7 cellular contexts compared by ENCODE assay signal in the genomic region with DNA sequence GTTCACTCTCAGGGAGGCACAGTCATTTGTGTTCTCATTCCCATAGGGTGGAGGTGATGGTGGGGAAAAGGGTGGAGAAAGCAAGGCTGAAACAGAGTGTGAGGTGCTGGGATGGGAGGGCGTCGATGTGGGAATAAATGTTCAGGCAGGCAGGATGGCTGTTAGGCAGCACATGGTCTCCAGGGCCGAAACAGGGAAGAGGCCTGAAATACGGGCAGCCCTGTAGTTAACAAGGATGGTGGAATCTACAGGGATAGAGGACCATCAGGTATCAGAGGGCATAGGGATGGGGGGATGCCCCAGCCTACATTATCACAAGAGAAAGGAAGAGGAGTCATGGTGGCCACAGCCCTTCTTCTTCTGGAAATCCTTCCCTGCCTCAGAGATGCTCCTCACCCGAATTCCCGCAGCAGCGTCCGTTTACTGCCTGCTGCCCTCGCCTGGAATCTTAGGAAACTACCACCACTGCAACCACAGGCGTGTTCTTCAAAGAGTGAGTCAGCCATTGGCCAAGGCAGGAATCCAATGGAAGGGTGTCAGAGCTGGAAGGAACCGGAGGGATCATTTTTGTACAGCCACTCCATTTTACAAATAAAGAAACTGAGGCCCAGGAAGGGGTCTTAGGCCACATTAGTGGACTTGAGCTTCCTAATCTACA. TPM values are rescaled to one million over a fixed set of nuclear protein-coding genes. Genes with fewer than 3 reads are reported as not detected.
DNase-seq lines count a peak whose midpoint lies in the region; ATAC-seq and TF ChIP-seq lines count a peak whose summit lies in the region.

No MANE protein-coding gene starts in this region.

- H3K27me3 ChIP-seq in osteoblast (ENCODE audit: insufficient read depth, low read length): peaks cover 22% of the 10 kb centered on the region

- CTCF ChIA-PET in HEK293 (lab: Yijun Ruan, JAX): interaction anchor here (0.6 to 8.4 kb wide), 9 partner anchors 15 to 348 kb away, joined by 3 to 74 read pairs (median 4); no protein-coding TSS in a partner anchor

- peaks cover 2% of the 10 kb centered on the region for H3K4me1 Mint-ChIP-seq in activated CD4-positive, alpha-beta T cell treated with anti-CD3 and anti-CD28 coated beads, Interleukin-2, amount 10 ng/mL, durations not matched to agents 24 days and 14 days

- H3K9me3 Mint-ChIP-seq in activated CD4-positive, alpha-beta T cell treated with anti-CD3 and anti-CD28 coated beads, Interleukin-2, amount 10 ng/mL, durations not matched to agents 24 days and 14 days: no peaks in the 10 kb centered on the region

- H2AFZ ChIP-seq in osteoblast (ENCODE audit: low read length): peak overlapping the region; percentile 52

- TF ChIP-seq CTCF in HEK293 (tag by site-specific recombination; IDR thresholded peaks at IDR 0.05) (0 out of 2 replicates have a peak, but pooled peaks have one; percentile 24), osteoblast (IDR thresholded peaks at IDR 0.05; ENCODE audit: extremely low read depth, low read depth, low read length) (peak; percentile 82)

- DNase-seq in SHP77 (lab: John Stamatoyannopoulos, UW) (peak; percentile 57 to 72), fibroblast of the conjunctiva (ENCODE audit: low read depth) (peak; percentile 63), osteoblast (ENCODE audit: insufficient read length, low spot score, missing footprints) (peak; percentile 90), cerebellum (ENCODE audit: low spot score) (no peak)
- no peak for DNase-seq in activated CD4-positive, alpha-beta T cell treated with anti-CD3 and anti-CD28 coated beads, Interleukin-2, amount 10 ng/mL, durations not matched to agents 24 days and 14 days

- H3K27me3 Mint-ChIP-seq in activated CD4-positive, alpha-beta T cell treated with anti-CD3 and anti-CD28 coated beads, Interleukin-2, amount 10 ng/mL, durations not matched to agents 24 days and 14 days: peaks cover 16% of the 10 kb centered on the region

- H4K20me1 ChIP-seq in osteoblast (ENCODE audit: insufficient read depth, low read length): no peaks in the 10 kb centered on the region

- H3K4me3 Mint-ChIP-seq in activated CD4-positive, alpha-beta T cell treated with anti-CD3 and anti-CD28 coated beads, Interleukin-2, amount 10 ng/mL, durations not matched to agents 24 days and 14 days: no peak overlapping the region

- H3K27ac Mint-ChIP-seq in activated CD4-positive, alpha-beta T cell treated with anti-CD3 and anti-CD28 coated beads, Interleukin-2, amount 10 ng/mL, durations not matched to agents 24 days and 14 days: no peak overlapping the region

- H3K4me1 ChIP-seq in HEK293 (ENCODE audit: control insufficient read depth, insufficient read depth, low read length) (no peaks in the 10 kb centered on the region), osteoblast (ENCODE audit: insufficient read depth, low read length) (no peaks in the 10 kb centered on the region)

- H3K36me3 Mint-ChIP-seq in activated CD4-positive, alpha-beta T cell treated with anti-CD3 and anti-CD28 coated beads, Interleukin-2, amount 10 ng/mL, durations not matched to agents 24 days and 14 days (ENCODE audit: low read depth): no peaks in the 10 kb centered on the region

- no peaks in the 10 kb centered on the region for H3K79me2 ChIP-seq in osteoblast (ENCODE audit: insufficient read depth, low read length)

- ATAC-seq in GM18867 (IDR thresholded peaks at IDR 0.05; ENCODE audit: unreplicated experiment): no peak

- H3K4me2 ChIP-seq in osteoblast (ENCODE audit: insufficient read depth, low read length): no peak overlapping the region

- H3K9me3 ChIP-seq in HEK293 (ENCODE audit: control insufficient read depth, insufficient read depth, low read depth, low read length) (no peaks in the 10 kb centered on the region), osteoblast (ENCODE audit: low read depth, low read length) (no peaks in the 10 kb centered on the region)

- no peak overlapping the region for H3K4me3 ChIP-seq in HEK293 (ENCODE audit: low read depth, low read length)
- no peak overlapping the region for H3K4me3 ChIP-seq in osteoblast (ENCODE audit: insufficient read depth, low read length)

- POLR2A ChIA-PET in HEK293 (lab: Yijun Ruan, JAX): no interaction called here

- intact Hi-C loops in activated CD4-positive, alpha-beta T cell treated with anti-CD3 and anti-CD28 coated beads, Interleukin-2, amount 10 ng/mL, durations not matched to agents 24 days and 14 days (cut with micrococcal nuclease): no loop called here

- H3K27ac ChIP-seq in HEK293 (ENCODE audit: extremely low read depth, low read depth, low read length): no peak overlapping the region
- no peak overlapping the region for H3K27ac ChIP-seq in osteoblast (ENCODE audit: low read depth, low read length)

- no peaks in the 10 kb centered on the region for H3K36me3 ChIP-seq in HEK293 (ENCODE audit: control insufficient read depth in 2 of 2, insufficient read depth in 1 of 2, low read length in 2 of 2)
- H3K36me3 ChIP-seq in osteoblast (ENCODE audit: insufficient read depth, low read length): no peaks in the 10 kb centered on the region

TF ChIP-seq in HEK293, 187 proteins besides CTCF, POLR2A, EP300 and RAD21:
- TF ChIP-seq ZNF335 (tag by site-specific recombination; conservative IDR thresholded peaks at IDR 0.05) (0 out of 2 replicates have a peak, but pooled peaks have one; percentile 19), ZNF76 (tag by site-specific recombination; IDR thresholded peaks at IDR 0.05; ENCODE audit: borderline replicate concordance, low read depth) (no peak), ZNF654 (tag by site-specific recombination; IDR thresholded peaks at IDR 0.05; ENCODE audit: low read depth) (peak; percentile 56), ZNF660 (tag by site-specific recombination; IDR thresholded peaks at IDR 0.05) (0 out of 2 replicates have a peak, but pooled peaks have one; percentile 50)
- TF ChIP-seq, protein P1, sequence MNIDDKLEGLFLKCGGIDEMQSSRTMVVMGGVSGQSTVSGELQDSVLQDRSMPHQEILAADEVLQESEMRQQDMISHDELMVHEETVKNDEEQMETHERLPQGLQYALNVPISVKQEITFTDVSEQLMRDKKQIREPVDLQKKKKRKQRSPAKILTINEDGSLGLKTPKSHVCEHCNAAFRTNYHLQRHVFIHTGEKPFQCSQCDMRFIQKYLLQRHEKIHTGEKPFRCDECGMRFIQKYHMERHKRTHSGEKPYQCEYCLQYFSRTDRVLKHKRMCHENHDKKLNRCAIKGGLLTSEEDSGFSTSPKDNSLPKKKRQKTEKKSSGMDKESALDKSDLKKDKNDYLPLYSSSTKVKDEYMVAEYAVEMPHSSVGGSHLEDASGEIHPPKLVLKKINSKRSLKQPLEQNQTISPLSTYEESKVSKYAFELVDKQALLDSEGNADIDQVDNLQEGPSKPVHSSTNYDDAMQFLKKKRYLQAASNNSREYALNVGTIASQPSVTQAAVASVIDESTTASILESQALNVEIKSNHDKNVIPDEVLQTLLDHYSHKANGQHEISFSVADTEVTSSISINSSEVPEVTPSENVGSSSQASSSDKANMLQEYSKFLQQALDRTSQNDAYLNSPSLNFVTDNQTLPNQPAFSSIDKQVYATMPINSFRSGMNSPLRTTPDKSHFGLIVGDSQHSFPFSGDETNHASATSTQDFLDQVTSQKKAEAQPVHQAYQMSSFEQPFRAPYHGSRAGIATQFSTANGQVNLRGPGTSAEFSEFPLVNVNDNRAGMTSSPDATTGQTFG (tag by site-specific recombination; IDR thresholded peaks at IDR 0.05; ENCODE audit: borderline replicate concordance): no peak

RNA-seq across cellular contexts. Expression of a gene that starts 49.7 kb away (rescaled TPM):
- total RNA-seq in osteoblast (10.1 and 10.3 TPM in 2 replicates), cerebellum (16.2 TPM)
- 8.3 and 8.8 TPM in 2 replicates for total RNA-seq in activated CD4-positive, alpha-beta T cell treated with anti-CD3 and anti-CD28 coated beads, Interleukin-2, amount 10 ng/mL, durations not matched to agents 24 days and 14 days

Comparison
In these comparisons a context has a peak if more than half of its experiments do, and no peak if none do; other contexts are left out.
1. DNase-seq: peak in SHP77 (2 of 2), fibroblast of the conjunctiva (single experiment) and osteoblast (single experiment); none in activated CD4-positive, alpha-beta T cell treated with anti-CD3 and anti-CD28 coated beads, Interleukin-2, amount 10 ng/mL, durations not matched to agents 24 days and 14 days (single experiment) and cerebellum (single experiment).